Comparison of ENCODE assay signal across 1 cellular context in the genomic region with DNA sequence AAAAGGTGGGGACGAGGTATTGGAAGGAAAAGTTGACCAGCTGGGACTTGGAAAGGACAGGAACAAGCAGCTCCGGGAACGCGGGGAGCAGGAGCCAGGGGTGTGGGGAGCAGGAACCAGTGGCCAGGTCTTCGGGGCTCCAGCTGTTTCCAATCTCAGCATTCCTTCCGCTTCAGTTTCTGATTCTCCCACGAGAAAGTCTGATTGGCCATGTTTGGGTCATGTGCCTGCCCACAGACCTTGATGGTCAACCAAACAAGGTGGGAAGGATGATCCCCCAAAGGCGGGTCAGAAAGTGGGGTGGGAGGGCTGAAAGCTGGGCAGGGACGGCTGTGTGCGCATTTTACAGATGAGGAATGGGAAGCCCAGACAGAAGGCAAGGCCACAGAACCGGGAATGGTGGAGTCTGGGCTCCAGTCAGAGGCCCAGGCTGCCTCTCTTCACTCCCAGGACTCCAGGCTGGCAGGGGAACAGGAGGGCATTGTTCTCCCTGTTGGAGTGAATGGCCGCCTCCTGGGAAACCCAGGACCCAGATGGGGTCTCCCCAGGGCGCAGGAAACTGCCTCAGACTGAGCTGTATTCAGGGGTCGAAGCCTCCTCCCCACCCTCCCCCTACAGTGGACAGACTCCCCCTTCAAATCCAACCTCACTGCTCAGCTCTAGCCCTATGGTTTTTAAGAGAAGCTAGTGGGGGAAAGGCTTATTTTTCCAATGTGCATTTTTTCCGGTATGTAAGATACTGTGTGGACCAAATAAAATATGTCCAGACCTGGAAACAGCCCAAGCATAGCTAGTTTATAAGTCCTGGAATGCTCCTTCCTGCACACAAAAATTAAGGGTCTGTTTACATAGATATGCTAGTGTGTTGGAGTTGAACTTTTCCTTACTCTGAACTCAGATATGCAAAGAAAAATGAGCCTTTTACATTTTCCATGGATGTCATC.
TF ChIP-seq lines count a peak whose summit lies in the region.

No MANE protein-coding gene starts in this region.

TF ChIP-seq in HepG2, 621 proteins besides CTCF, POLR2A, EP300 and RAD21 (continued from another document and continues in another):
- TF ChIP-seq, protein P1, sequence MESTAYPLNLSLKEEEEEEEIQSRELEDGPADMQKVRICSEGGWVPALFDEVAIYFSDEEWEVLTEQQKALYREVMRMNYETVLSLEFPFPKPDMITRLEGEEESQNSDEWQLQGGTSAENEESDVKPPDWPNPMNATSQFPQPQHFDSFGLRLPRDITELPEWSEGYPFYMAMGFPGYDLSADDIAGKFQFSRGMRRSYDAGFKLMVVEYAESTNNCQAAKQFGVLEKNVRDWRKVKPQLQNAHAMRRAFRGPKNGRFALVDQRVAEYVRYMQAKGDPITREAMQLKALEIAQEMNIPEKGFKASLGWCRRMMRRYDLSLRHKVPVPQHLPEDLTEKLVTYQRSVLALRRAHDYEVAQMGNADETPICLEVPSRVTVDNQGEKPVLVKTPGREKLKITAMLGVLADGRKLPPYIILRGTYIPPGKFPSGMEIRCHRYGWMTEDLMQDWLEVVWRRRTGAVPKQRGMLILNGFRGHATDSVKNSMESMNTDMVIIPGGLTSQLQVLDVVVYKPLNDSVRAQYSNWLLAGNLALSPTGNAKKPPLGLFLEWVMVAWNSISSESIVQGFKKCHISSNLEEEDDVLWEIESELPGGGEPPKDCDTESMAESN (CRISPR knock-in tag; conservative IDR thresholded peaks at IDR 0.05) = no peak
- no peak for TF ChIP-seq RCOR2 (CRISPR knock-in tag; IDR thresholded peaks at IDR 0.05)
- TF ChIP-seq ZNF644 (CRISPR knock-in tag; IDR thresholded peaks at IDR 0.05; ENCODE audit: low read depth) = peak; percentile 35; the same call in 1 of the 2 replicates
- TF ChIP-seq, protein P2, sequence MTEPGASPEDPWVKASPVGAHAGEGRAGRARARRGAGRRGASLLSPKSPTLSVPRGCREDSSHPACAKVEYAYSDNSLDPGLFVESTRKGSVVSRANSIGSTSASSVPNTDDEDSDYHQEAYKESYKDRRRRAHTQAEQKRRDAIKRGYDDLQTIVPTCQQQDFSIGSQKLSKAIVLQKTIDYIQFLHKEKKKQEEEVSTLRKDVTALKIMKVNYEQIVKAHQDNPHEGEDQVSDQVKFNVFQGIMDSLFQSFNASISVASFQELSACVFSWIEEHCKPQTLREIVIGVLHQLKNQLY (CRISPR knock-in tag; IDR thresholded peaks at IDR 0.05) = no peak
- no peak for TF ChIP-seq ARID2 (CRISPR knock-in tag; IDR thresholded peaks at IDR 0.05; ENCODE audit: borderline replicate concordance)
- TF ChIP-seq SAP130 (CRISPR knock-in tag; IDR thresholded peaks at IDR 0.05; ENCODE audit: low read depth) = no peak; the same call in 1 of the 2 replicates
- TF ChIP-seq ZMYM4 (CRISPR knock-in tag; IDR thresholded peaks at IDR 0.05) = 0 out of 2 replicates have a peak, but pooled peaks have one; percentile 28
- no peak for TF ChIP-seq PAWR (CRISPR knock-in tag; IDR thresholded peaks at IDR 0.05; ENCODE audit: borderline replicate concordance)
- no peak for TF ChIP-seq RFXAP (CRISPR knock-in tag; IDR thresholded peaks at IDR 0.05; ENCODE audit: borderline replicate concordance)
- peak; percentile 51; the same call in 1 of the 2 replicates for TF ChIP-seq ZNF788 (CRISPR knock-in tag; IDR thresholded peaks at IDR 0.05; ENCODE audit: borderline replicate concordance)
- TF ChIP-seq, protein P3, sequence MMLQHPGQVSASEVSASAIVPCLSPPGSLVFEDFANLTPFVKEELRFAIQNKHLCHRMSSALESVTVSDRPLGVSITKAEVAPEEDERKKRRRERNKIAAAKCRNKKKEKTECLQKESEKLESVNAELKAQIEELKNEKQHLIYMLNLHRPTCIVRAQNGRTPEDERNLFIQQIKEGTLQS (CRISPR knock-in tag; IDR thresholded peaks at IDR 0.05) = no peak
- TF ChIP-seq ZNF10 (CRISPR knock-in tag; IDR thresholded peaks at IDR 0.05; ENCODE audit: borderline replicate concordance, low read depth) = no peak
- no peak for TF ChIP-seq ISL2 (CRISPR knock-in tag; IDR thresholded peaks at IDR 0.05)
- TF ChIP-seq, protein P4, sequence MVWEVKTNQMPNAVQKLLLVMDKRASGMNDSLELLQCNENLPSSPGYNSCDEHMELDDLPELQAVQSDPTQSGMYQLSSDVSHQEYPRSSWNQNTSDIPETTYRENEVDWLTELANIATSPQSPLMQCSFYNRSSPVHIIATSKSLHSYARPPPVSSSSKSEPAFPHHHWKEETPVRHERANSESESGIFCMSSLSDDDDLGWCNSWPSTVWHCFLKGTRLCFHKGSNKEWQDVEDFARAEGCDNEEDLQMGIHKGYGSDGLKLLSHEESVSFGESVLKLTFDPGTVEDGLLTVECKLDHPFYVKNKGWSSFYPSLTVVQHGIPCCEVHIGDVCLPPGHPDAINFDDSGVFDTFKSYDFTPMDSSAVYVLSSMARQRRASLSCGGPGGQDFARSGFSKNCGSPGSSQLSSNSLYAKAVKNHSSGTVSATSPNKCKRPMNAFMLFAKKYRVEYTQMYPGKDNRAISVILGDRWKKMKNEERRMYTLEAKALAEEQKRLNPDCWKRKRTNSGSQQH (CRISPR knock-in tag; IDR thresholded peaks at IDR 0.05; ENCODE audit: low read depth) = no peak
- no peak for TF ChIP-seq ZNF879 (CRISPR knock-in tag; IDR thresholded peaks at IDR 0.05)
- no peak for TF ChIP-seq ZKSCAN8 (CRISPR knock-in tag; IDR thresholded peaks at IDR 0.05; ENCODE audit: borderline replicate concordance)
- TF ChIP-seq ZNF296 (CRISPR knock-in tag; conservative IDR thresholded peaks at IDR 0.05) = no peak
- no peak for TF ChIP-seq TGIF2 (CRISPR knock-in tag; IDR thresholded peaks at IDR 0.05)
- no peak for TF ChIP-seq ZNF234 (CRISPR knock-in tag; conservative IDR thresholded peaks at IDR 0.05)
- TF ChIP-seq CBFB (CRISPR knock-in tag; IDR thresholded peaks at IDR 0.05) = no peak
- no peak for TF ChIP-seq MAF1 (CRISPR knock-in tag; IDR thresholded peaks at IDR 0.05; ENCODE audit: borderline replicate concordance)
- no peak for TF ChIP-seq CHCHD3 (CRISPR knock-in tag; IDR thresholded peaks at IDR 0.05)
- no peak for TF ChIP-seq NR2F2 (IDR thresholded peaks at IDR 0.05; ENCODE audit: borderline replicate concordance, low read depth)
- TF ChIP-seq, protein P5, sequence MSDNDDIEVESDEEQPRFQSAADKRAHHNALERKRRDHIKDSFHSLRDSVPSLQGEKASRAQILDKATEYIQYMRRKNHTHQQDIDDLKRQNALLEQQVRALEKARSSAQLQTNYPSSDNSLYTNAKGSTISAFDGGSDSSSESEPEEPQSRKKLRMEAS (IDR thresholded peaks at IDR 0.05) = 0 out of 2 replicates have a peak, but pooled peaks have one; percentile 17
- TF ChIP-seq GFI1 (CRISPR knock-in tag; IDR thresholded peaks at IDR 0.05; ENCODE audit: borderline replicate concordance) = no peak
- TF ChIP-seq, protein P6, sequence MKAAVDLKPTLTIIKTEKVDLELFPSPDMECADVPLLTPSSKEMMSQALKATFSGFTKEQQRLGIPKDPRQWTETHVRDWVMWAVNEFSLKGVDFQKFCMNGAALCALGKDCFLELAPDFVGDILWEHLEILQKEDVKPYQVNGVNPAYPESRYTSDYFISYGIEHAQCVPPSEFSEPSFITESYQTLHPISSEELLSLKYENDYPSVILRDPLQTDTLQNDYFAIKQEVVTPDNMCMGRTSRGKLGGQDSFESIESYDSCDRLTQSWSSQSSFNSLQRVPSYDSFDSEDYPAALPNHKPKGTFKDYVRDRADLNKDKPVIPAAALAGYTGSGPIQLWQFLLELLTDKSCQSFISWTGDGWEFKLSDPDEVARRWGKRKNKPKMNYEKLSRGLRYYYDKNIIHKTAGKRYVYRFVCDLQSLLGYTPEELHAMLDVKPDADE (CRISPR knock-in tag; IDR thresholded peaks at IDR 0.05) = no peak
- no peak for TF ChIP-seq MEF2D (CRISPR knock-in tag; IDR thresholded peaks at IDR 0.05)
- TF ChIP-seq PRPF4 (IDR thresholded peaks at IDR 0.05; ENCODE audit: low read depth, low read length, poor library complexity, severe bottlenecking) = no peak
- TF ChIP-seq, protein P7, sequence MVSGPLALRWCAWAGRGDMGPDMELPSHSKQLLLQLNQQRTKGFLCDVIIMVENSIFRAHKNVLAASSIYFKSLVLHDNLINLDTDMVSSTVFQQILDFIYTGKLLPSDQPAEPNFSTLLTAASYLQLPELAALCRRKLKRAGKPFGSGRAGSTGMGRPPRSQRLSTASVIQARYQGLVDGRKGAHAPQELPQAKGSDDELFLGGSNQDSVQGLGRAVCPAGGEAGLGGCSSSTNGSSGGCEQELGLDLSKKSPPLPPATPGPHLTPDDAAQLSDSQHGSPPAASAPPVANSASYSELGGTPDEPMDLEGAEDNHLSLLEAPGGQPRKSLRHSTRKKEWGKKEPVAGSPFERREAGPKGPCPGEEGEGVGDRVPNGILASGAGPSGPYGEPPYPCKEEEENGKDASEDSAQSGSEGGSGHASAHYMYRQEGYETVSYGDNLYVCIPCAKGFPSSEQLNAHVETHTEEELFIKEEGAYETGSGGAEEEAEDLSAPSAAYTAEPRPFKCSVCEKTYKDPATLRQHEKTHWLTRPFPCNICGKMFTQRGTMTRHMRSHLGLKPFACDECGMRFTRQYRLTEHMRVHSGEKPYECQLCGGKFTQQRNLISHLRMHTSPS (CRISPR knock-in tag; IDR thresholded peaks at IDR 0.05; ENCODE audit: low read depth) = no peak
- no peak for TF ChIP-seq KAT8 (CRISPR knock-in tag; IDR thresholded peaks at IDR 0.05)
- no peak for TF ChIP-seq MTF1 (CRISPR knock-in tag; IDR thresholded peaks at IDR 0.05)
- TF ChIP-seq PHF5A (CRISPR knock-in tag; IDR thresholded peaks at IDR 0.05; ENCODE audit: low read depth, unreplicated experiment) = no peak
- TF ChIP-seq, protein P8, sequence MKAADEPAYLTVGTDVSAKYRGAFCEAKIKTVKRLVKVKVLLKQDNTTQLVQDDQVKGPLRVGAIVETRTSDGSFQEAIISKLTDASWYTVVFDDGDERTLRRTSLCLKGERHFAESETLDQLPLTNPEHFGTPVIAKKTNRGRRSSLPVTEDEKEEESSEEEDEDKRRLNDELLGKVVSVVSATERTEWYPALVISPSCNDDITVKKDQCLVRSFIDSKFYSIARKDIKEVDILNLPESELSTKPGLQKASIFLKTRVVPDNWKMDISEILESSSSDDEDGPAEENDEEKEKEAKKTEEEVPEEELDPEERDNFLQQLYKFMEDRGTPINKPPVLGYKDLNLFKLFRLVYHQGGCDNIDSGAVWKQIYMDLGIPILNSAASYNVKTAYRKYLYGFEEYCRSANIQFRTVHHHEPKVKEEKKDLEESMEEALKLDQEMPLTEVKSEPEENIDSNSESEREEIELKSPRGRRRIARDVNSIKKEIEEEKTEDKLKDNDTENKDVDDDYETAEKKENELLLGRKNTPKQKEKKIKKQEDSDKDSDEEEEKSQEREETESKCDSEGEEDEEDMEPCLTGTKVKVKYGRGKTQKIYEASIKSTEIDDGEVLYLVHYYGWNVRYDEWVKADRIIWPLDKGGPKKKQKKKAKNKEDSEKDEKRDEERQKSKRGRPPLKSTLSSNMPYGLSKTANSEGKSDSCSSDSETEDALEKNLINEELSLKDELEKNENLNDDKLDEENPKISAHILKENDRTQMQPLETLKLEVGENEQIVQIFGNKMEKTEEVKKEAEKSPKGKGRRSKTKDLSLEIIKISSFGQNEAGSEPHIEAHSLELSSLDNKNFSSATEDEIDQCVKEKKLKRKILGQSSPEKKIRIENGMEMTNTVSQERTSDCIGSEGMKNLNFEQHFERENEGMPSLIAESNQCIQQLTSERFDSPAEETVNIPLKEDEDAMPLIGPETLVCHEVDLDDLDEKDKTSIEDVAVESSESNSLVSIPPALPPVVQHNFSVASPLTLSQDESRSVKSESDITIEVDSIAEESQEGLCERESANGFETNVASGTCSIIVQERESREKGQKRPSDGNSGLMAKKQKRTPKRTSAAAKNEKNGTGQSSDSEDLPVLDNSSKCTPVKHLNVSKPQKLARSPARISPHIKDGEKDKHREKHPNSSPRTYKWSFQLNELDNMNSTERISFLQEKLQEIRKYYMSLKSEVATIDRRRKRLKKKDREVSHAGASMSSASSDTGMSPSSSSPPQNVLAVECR (CRISPR knock-in tag; IDR thresholded peaks at IDR 0.05; ENCODE audit: borderline replicate concordance) = no peak
- TF ChIP-seq, protein P9, sequence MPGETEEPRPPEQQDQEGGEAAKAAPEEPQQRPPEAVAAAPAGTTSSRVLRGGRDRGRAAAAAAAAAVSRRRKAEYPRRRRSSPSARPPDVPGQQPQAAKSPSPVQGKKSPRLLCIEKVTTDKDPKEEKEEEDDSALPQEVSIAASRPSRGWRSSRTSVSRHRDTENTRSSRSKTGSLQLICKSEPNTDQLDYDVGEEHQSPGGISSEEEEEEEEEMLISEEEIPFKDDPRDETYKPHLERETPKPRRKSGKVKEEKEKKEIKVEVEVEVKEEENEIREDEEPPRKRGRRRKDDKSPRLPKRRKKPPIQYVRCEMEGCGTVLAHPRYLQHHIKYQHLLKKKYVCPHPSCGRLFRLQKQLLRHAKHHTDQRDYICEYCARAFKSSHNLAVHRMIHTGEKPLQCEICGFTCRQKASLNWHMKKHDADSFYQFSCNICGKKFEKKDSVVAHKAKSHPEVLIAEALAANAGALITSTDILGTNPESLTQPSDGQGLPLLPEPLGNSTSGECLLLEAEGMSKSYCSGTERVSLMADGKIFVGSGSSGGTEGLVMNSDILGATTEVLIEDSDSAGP (CRISPR knock-in tag; IDR thresholded peaks at IDR 0.05; ENCODE audit: borderline replicate concordance) = no peak
- TF ChIP-seq SIX1 (CRISPR knock-in tag; IDR thresholded peaks at IDR 0.05; ENCODE audit: borderline replicate concordance) = no peak
- no peak for TF ChIP-seq KAT2B (IDR thresholded peaks at IDR 0.05; ENCODE audit: borderline replicate concordance, low read depth, low read length)
- TF ChIP-seq TCF7 (IDR thresholded peaks at IDR 0.05; ENCODE audit: low read depth) = no peak
- TF ChIP-seq ZNF446 (CRISPR knock-in tag; IDR thresholded peaks at IDR 0.05) = no peak
- no peak for TF ChIP-seq CHD2 (IDR thresholded peaks at IDR 0.05; ENCODE audit: low read depth, low read length)
- no peak for TF ChIP-seq SP1 (IDR thresholded peaks at IDR 0.05)
- TF ChIP-seq SP1 (CRISPR knock-in tag; IDR thresholded peaks at IDR 0.05) = no peak
- no peak for TF ChIP-seq FOXP1 (IDR thresholded peaks at IDR 0.05)
- no peak for TF ChIP-seq FOXP1 (CRISPR knock-in tag; IDR thresholded peaks at IDR 0.05)
- no peak; the same call in 1 of the 2 replicates for TF ChIP-seq PHF8 (CRISPR knock-in tag; IDR thresholded peaks at IDR 0.05)
- TF ChIP-seq REPIN1 (CRISPR knock-in tag; IDR thresholded peaks at IDR 0.05; ENCODE audit: borderline replicate concordance, low read depth) = no peak
- TF ChIP-seq ARNT (IDR thresholded peaks at IDR 0.05) = no peak
- no peak for TF ChIP-seq HNRNPK (IDR thresholded peaks at IDR 0.05; ENCODE audit: low read depth, low read length, poor library complexity, severe bottlenecking)
- TF ChIP-seq, protein P10, sequence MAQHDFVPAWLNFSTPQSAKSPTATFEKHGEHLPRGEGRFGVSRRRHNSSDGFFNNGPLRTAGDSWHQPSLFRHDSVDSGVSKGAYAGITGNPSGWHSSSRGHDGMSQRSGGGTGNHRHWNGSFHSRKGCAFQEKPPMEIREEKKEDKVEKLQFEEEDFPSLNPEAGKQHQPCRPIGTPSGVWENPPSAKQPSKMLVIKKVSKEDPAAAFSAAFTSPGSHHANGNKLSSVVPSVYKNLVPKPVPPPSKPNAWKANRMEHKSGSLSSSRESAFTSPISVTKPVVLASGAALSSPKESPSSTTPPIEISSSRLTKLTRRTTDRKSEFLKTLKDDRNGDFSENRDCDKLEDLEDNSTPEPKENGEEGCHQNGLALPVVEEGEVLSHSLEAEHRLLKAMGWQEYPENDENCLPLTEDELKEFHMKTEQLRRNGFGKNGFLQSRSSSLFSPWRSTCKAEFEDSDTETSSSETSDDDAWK (CRISPR knock-in tag; IDR thresholded peaks at IDR 0.05) = no peak
